Comparison of ENCODE assay signal across 9 cellular contexts in genomic region chr2:30334738-30335426, GRCh38.
A peak's percentile ranks its signal among the peaks of the same experiment; 100 is the strongest.
DNase-seq lines count a peak whose midpoint lies in the region; ATAC-seq and TF ChIP-seq lines count a peak whose summit lies in the region.
"Had no signal": no experiment of that assay in that cellular context is flagged by ENCODE, and none has a peak within 500 bp of the region (broad histone marks: within the 10 kb centered on the region; RNA-seq: fewer than 3 reads in every experiment).

No MANE protein-coding gene starts in this region.

- no peaks in the 10 kb centered on the region for H3K9me2 ChIP-seq in OCI-LY1 (ENCODE audit: low read depth, low read length)

- H3K4me1 ChIP-seq in OCI-LY1 (ENCODE audit: insufficient read depth, low read length, severe bottlenecking): peaks cover 14% of the 10 kb centered on the region
- H3K4me1 ChIP-seq in left lung: peaks cover 0 to 16% of the 10 kb centered on the region in 2 donors

- H3K36me3 ChIP-seq in OCI-LY1 (ENCODE audit: insufficient read depth, low read length) (no peaks in the 10 kb centered on the region), left lung (no peaks in the 10 kb centered on the region)

- intact Hi-C loops in left lung (cut with DNase I): no loop called here

- H3K79me2 ChIP-seq in OCI-LY1 (ENCODE audit: insufficient read depth, low read length): no peaks in the 10 kb centered on the region

- no peaks in the 10 kb centered on the region for H3F3A ChIP-seq in OCI-LY1 (ENCODE audit: insufficient read depth, low read length)

- peaks cover 6% of the 10 kb centered on the region for H3K9me3 Mint-ChIP-seq in nephron progenitor cell

- TF ChIP-seq CTCF in OCI-LY1 (IDR thresholded peaks at IDR 0.05; ENCODE audit: low read length) (peak; percentile 29), nephron progenitor cell (IDR thresholded peaks at IDR 0.05) (no peak), left lung (IDR thresholded peaks at IDR 0.05) (no peak)

- H3K27me3 ChIP-seq in OCI-LY1 (ENCODE audit: insufficient read depth, low read length): no peaks in the 10 kb centered on the region
- no peaks in the 10 kb centered on the region for H3K27me3 ChIP-seq in left lung

- in situ Hi-C loops in G401 (cut with HindIII; ENCODE audit: low sequenced_read_pairs): no loop called here

- ATAC-seq in left lung: no peak

- no peak overlapping the region for H2AFZ ChIP-seq in OCI-LY1 (ENCODE audit: low read length)

- no peaks in the 10 kb centered on the region for H4K20me1 ChIP-seq in OCI-LY1 (ENCODE audit: insufficient read depth, low read length)

- no peak overlapping the region for H3K4me3 Mint-ChIP-seq in nephron progenitor cell

- no peak overlapping the region for H3K4me3 ChIP-seq in OCI-LY1 (ENCODE audit: low read depth, low read length, poor library complexity, severe bottlenecking)
- no peak overlapping the region for H3K4me3 ChIP-seq in left lung

- H3K27ac Mint-ChIP-seq in nephron progenitor cell: no peak overlapping the region

- H3K9me3 ChIP-seq in OCI-LY1 (ENCODE audit: low read length) (no peaks in the 10 kb centered on the region), left lung (no peaks in the 10 kb centered on the region)

- H3K36me3 Mint-ChIP-seq in nephron progenitor cell (ENCODE audit: low read depth): no peaks in the 10 kb centered on the region

- peaks cover 45% of the 10 kb centered on the region for H3K4me1 Mint-ChIP-seq in nephron progenitor cell

- H3K27ac ChIP-seq in OCI-LY1 (ENCODE audit: low read depth, low read length, poor library complexity, severe bottlenecking) (no peak overlapping the region), left lung (no peak overlapping the region)

- peak; percentile 2 for DNase-seq in stimulated activated CD4-positive, alpha-beta T cell treated with anti-CD3 and anti-CD28 coated beads, Interleukin-4, amount 100 ng/mL, for 1 hour
- no peak for DNase-seq in stimulated activated CD4-positive, alpha-beta T cell treated with anti-CD3 and anti-CD28 coated beads, Interleukin-1b, Interleukin-23, amount 100 ng/mL, for 48 hours
- peak; percentile 41 for DNase-seq in germinal center (ENCODE audit: low spot score)
- no peak for DNase-seq in G401 (ENCODE audit: low spot score)
- DNase-seq in nephron progenitor cell: no peak
- no peak for DNase-seq in left lung
- no peak for DNase-seq in NCI-H1092 treated with DMSO at 0.1 percent for 48 hours (lab: John Stamatoyannopoulos, UW)
- DNase-seq: HCEC 1CT had no signal

- no peak overlapping the region for H3K9ac ChIP-seq in OCI-LY1 (ENCODE audit: low read length)

- H3K27me3 Mint-ChIP-seq in nephron progenitor cell (ENCODE audit: low read depth, poor library complexity): peaks cover 5% of the 10 kb centered on the region

- H3K4me2 ChIP-seq in OCI-LY1 (ENCODE audit: low read length): no peak overlapping the region

Comparison
In these comparisons a context has a peak if more than half of its experiments do, and no peak if none do; other contexts are left out.
1. DNase-seq: peak in stimulated activated CD4-positive, alpha-beta T cell treated with anti-CD3 and anti-CD28 coated beads, Interleukin-4, amount 100 ng/mL, for 1 hour (single experiment) and germinal center (single experiment); none in stimulated activated CD4-positive, alpha-beta T cell treated with anti-CD3 and anti-CD28 coated beads, Interleukin-1b, Interleukin-23, amount 100 ng/mL, for 48 hours (single experiment), G401 (single experiment), nephron progenitor cell (single experiment), left lung (0 of 2) and NCI-H1092 treated with DMSO at 0.1 percent for 48 hours (single experiment).